Comparison of ENCODE assay signal across 1 cellular context in the genomic region with DNA sequence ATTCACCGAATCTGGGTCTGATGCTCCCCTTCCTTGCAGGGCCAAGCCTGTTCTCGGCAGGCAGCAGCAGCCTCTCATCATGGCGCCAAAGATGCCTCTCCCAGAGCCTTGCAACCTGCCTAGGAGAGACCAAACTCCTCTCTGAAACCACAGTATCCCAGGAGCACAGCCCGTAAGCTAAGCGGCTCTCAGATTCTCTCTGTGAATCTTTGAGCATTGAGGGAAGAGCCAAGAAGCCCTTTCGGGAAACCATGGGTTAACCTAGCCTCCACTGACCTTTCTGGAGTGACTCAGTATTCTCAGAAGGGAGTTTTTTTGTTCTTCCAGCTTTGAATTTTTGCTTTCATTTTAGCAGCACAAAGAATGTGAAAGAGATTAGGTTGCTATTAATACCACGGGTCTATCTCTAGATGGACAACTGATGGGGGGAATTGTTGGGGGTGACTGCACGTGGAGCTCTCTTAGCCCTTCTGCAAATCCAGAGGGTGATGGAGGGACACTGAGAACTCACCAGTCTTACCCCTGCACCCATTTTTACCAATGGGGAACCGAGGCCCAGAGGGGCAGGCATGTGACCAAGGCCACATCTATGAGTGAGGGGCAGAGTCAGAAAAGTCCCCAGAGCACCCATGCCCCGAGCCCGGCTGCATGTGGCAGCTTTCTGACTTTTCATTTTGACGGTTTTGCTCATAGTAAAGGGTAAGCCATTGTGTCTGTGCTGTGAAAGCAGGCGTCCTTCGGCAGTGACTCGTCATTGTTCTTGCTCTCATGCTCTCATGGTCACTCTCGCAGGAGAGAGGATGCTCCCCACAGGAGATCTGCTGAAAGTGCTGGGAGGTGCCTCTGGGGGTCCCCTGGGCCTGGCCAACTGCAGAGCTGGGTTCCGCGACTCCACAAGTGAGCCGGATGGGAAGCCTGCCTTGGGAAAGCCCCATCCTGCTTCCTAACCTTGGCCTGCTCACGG.
A peak's percentile ranks its signal among the peaks of the same experiment; 100 is the strongest.
TF ChIP-seq lines count a peak whose summit lies in the region.

No MANE protein-coding gene starts in this region.

TF ChIP-seq in K562, 482 proteins besides CTCF, POLR2A, EP300 and RAD21 (continued from another document and continues in another):
- no peak for TF ChIP-seq ZNF12 (CRISPR knock-in tag; IDR thresholded peaks at IDR 0.05)
- TF ChIP-seq BRCA1 (IDR thresholded peaks at IDR 0.05), result no peak
- no peak for TF ChIP-seq BRCA1 (CRISPR knock-in tag; IDR thresholded peaks at IDR 0.05)
- TF ChIP-seq MAFG (tag; conservative IDR thresholded peaks at IDR 0.05), result peak; percentile 55
- TF ChIP-seq, protein P1, sequence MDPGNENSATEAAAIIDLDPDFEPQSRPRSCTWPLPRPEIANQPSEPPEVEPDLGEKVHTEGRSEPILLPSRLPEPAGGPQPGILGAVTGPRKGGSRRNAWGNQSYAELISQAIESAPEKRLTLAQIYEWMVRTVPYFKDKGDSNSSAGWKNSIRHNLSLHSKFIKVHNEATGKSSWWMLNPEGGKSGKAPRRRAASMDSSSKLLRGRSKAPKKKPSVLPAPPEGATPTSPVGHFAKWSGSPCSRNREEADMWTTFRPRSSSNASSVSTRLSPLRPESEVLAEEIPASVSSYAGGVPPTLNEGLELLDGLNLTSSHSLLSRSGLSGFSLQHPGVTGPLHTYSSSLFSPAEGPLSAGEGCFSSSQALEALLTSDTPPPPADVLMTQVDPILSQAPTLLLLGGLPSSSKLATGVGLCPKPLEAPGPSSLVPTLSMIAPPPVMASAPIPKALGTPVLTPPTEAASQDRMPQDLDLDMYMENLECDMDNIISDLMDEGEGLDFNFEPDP (CRISPR knock-in tag; IDR thresholded peaks at IDR 0.05), result no peak
- no peak for TF ChIP-seq SREBF2 (CRISPR knock-in tag; IDR thresholded peaks at IDR 0.05)
- TF ChIP-seq BDP1 (IDR thresholded peaks at IDR 0.05; ENCODE audit: insufficient read depth, insufficient read length), result no peak
- TF ChIP-seq ZNF316 (IDR thresholded peaks at IDR 0.05), result peak; percentile 56
- no peak for TF ChIP-seq MCM5 (IDR thresholded peaks at IDR 0.05; ENCODE audit: low read depth)
- TF ChIP-seq ZNF175 (CRISPR knock-in tag; IDR thresholded peaks at IDR 0.05; ENCODE audit: low read depth), result no peak
- TF ChIP-seq, protein P2, sequence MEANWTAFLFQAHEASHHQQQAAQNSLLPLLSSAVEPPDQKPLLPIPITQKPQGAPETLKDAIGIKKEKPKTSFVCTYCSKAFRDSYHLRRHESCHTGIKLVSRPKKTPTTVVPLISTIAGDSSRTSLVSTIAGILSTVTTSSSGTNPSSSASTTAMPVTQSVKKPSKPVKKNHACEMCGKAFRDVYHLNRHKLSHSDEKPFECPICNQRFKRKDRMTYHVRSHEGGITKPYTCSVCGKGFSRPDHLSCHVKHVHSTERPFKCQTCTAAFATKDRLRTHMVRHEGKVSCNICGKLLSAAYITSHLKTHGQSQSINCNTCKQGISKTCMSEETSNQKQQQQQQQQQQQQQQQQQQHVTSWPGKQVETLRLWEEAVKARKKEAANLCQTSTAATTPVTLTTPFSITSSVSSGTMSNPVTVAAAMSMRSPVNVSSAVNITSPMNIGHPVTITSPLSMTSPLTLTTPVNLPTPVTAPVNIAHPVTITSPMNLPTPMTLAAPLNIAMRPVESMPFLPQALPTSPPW (CRISPR knock-in tag; IDR thresholded peaks at IDR 0.05), result peak; percentile 19; the same call in 1 of the 2 replicates
- no peak for TF ChIP-seq CBX8 (IDR thresholded peaks at IDR 0.05; ENCODE audit: borderline replicate concordance, extremely low read depth, low read depth, low read length, poor library complexity, severe bottlenecking)
- TF ChIP-seq RBM15 (IDR thresholded peaks at IDR 0.05; ENCODE audit: insufficient read depth, low read length), result no peak
- no peak for TF ChIP-seq STAG1 (CRISPR knock-in tag; IDR thresholded peaks at IDR 0.05; ENCODE audit: borderline replicate concordance)
- no peak for TF ChIP-seq BRD4 (IDR thresholded peaks at IDR 0.05)
- TF ChIP-seq NR4A1 (CRISPR knock-in tag; IDR thresholded peaks at IDR 0.05), result no peak
- peak; percentile 77 for TF ChIP-seq NR4A1 (tag; IDR thresholded peaks at IDR 0.05)
- TF ChIP-seq, protein P3, sequence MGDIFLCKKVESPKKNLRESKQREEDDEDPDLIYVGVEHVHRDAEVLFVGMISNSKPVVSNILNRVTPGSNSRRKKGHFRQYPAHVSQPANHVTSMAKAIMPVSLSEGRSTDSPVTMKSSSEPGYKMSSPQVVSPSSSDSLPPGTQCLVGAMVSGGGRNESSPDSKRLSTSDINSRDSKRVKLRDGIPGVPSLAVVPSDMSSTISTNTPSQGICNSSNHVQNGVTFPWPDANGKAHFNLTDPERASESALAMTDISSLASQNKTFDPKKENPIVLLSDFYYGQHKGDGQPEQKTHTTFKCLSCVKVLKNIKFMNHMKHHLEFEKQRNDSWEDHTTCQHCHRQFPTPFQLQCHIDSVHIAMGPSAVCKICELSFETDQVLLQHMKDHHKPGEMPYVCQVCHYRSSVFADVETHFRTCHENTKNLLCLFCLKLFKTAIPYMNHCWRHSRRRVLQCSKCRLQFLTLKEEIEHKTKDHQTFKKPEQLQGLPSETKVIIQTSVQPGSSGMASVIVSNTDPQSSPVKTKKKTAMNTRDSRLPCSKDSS (IDR thresholded peaks at IDR 0.05; ENCODE audit: low read depth, partially characterized antibody), result no peak
- TF ChIP-seq NR2C1 (IDR thresholded peaks at IDR 0.05), result no peak; the same call in 1 of the 2 replicates
- peak; percentile 69 for TF ChIP-seq NR2C1 (tag; IDR thresholded peaks at IDR 0.05)
- TF ChIP-seq, protein P4, sequence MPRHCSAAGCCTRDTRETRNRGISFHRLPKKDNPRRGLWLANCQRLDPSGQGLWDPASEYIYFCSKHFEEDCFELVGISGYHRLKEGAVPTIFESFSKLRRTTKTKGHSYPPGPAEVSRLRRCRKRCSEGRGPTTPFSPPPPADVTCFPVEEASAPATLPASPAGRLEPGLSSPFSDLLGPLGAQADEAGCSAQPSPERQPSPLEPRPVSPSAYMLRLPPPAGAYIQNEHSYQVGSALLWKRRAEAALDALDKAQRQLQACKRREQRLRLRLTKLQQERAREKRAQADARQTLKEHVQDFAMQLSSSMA (CRISPR knock-in tag; IDR thresholded peaks at IDR 0.05), result no peak
- no peak for TF ChIP-seq ZNF830 (CRISPR knock-in tag; IDR thresholded peaks at IDR 0.05)
- no peak for TF ChIP-seq TARDBP (IDR thresholded peaks at IDR 0.05)
- TF ChIP-seq ASH1L (IDR thresholded peaks at IDR 0.05; ENCODE audit: borderline replicate concordance, low read depth, partially characterized antibody), result no peak
- no peak for TF ChIP-seq MCM3 (IDR thresholded peaks at IDR 0.05)
- TF ChIP-seq HOXB6 (CRISPR knock-in tag; IDR thresholded peaks at IDR 0.05; ENCODE audit: borderline replicate concordance), result no peak
- no peak for TF ChIP-seq PCBP1 (IDR thresholded peaks at IDR 0.05; ENCODE audit: low read depth, low read length, poor library complexity, severe bottlenecking)
- TF ChIP-seq ZNF3 (CRISPR knock-in tag; IDR thresholded peaks at IDR 0.05), result no peak
- TF ChIP-seq HDAC1 (IDR thresholded peaks at IDR 0.05), result peak in 1 of 2 experiments; percentile 35; a peak in 1 of 4 replicates
- no peak for TF ChIP-seq ATF1 (CRISPR knock-in tag; IDR thresholded peaks at IDR 0.05)
- TF ChIP-seq ATF1 (tag; IDR thresholded peaks at IDR 0.05), result peak; percentile 38; the same call in 1 of the 2 replicates
- TF ChIP-seq EHMT2 (IDR thresholded peaks at IDR 0.05), result no peak
- TF ChIP-seq, protein P5, sequence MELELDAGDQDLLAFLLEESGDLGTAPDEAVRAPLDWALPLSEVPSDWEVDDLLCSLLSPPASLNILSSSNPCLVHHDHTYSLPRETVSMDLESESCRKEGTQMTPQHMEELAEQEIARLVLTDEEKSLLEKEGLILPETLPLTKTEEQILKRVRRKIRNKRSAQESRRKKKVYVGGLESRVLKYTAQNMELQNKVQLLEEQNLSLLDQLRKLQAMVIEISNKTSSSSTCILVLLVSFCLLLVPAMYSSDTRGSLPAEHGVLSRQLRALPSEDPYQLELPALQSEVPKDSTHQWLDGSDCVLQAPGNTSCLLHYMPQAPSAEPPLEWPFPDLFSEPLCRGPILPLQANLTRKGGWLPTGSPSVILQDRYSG (tag; conservative IDR thresholded peaks at IDR 0.05; ENCODE audit: low read depth), result peak; percentile 44; the same call in 1 of the 2 replicates
- TF ChIP-seq C11orf30 (IDR thresholded peaks at IDR 0.05; ENCODE audit: low read depth), result peak; percentile 70
- TF ChIP-seq ETV5 (CRISPR knock-in tag; IDR thresholded peaks at IDR 0.05; ENCODE audit: low read depth), result no peak
- 0 out of 4 replicates have a peak, but pooled peaks of 1 of the 2 experiments have one; percentile 4 for TF ChIP-seq NRF1 (conservative IDR thresholded peaks at IDR 0.05 in 1 of 2, IDR thresholded peaks at IDR 0.05 in 1 of 2)
- TF ChIP-seq PTTG1 (tag; IDR thresholded peaks at IDR 0.05; ENCODE audit: low read depth), result peak; percentile 50; the same call in 1 of the 2 replicates
- no peak for TF ChIP-seq BRF1 (IDR thresholded peaks at IDR 0.05; ENCODE audit: borderline replicate concordance, extremely low read depth, insufficient read length)
- TF ChIP-seq LEF1 (IDR thresholded peaks at IDR 0.05), result peak; percentile 68
- TF ChIP-seq, protein P6, sequence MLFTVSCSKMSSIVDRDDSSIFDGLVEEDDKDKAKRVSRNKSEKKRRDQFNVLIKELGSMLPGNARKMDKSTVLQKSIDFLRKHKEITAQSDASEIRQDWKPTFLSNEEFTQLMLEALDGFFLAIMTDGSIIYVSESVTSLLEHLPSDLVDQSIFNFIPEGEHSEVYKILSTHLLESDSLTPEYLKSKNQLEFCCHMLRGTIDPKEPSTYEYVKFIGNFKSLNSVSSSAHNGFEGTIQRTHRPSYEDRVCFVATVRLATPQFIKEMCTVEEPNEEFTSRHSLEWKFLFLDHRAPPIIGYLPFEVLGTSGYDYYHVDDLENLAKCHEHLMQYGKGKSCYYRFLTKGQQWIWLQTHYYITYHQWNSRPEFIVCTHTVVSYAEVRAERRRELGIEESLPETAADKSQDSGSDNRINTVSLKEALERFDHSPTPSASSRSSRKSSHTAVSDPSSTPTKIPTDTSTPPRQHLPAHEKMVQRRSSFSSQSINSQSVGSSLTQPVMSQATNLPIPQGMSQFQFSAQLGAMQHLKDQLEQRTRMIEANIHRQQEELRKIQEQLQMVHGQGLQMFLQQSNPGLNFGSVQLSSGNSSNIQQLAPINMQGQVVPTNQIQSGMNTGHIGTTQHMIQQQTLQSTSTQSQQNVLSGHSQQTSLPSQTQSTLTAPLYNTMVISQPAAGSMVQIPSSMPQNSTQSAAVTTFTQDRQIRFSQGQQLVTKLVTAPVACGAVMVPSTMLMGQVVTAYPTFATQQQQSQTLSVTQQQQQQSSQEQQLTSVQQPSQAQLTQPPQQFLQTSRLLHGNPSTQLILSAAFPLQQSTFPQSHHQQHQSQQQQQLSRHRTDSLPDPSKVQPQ (CRISPR knock-in tag; IDR thresholded peaks at IDR 0.05; ENCODE audit: borderline replicate concordance), result no peak
- TF ChIP-seq KLF6 (CRISPR knock-in tag; IDR thresholded peaks at IDR 0.05; ENCODE audit: borderline replicate concordance), result no peak
- TF ChIP-seq IFI16 (CRISPR knock-in tag; IDR thresholded peaks at IDR 0.05), result no peak
- TF ChIP-seq NFE2 (IDR thresholded peaks at IDR 0.05; ENCODE audit: low read depth), result peak; percentile 86
- TF ChIP-seq RBFOX2 (IDR thresholded peaks at IDR 0.05; ENCODE audit: low read depth, low read length), result no peak
- no peak for TF ChIP-seq TRIM28 (IDR thresholded peaks at IDR 0.05)
- no peak for TF ChIP-seq ZNF224 (CRISPR knock-in tag; IDR thresholded peaks at IDR 0.05)
- TF ChIP-seq TEAD4 (IDR thresholded peaks at IDR 0.05; ENCODE audit: low read length), result peak; percentile 38; the same call in 1 of the 2 replicates
- TF ChIP-seq TEAD4 (CRISPR knock-in tag; IDR thresholded peaks at IDR 0.05; ENCODE audit: borderline replicate concordance), result no peak
- TF ChIP-seq NUFIP1 (IDR thresholded peaks at IDR 0.05; ENCODE audit: partially characterized antibody), result no peak
- no peak for TF ChIP-seq ZBTB1 (CRISPR knock-in tag; IDR thresholded peaks at IDR 0.05; ENCODE audit: borderline replicate concordance, low read depth)
- TF ChIP-seq, protein P7, sequence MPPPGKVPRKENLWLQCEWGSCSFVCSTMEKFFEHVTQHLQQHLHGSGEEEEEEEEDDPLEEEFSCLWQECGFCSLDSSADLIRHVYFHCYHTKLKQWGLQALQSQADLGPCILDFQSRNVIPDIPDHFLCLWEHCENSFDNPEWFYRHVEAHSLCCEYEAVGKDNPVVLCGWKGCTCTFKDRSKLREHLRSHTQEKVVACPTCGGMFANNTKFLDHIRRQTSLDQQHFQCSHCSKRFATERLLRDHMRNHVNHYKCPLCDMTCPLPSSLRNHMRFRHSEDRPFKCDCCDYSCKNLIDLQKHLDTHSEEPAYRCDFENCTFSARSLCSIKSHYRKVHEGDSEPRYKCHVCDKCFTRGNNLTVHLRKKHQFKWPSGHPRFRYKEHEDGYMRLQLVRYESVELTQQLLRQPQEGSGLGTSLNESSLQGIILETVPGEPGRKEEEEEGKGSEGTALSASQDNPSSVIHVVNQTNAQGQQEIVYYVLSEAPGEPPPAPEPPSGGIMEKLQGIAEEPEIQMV (tag; conservative IDR thresholded peaks at IDR 0.05; ENCODE audit: low read depth), result peak; percentile 68
- no peak for TF ChIP-seq NELFE (IDR thresholded peaks at IDR 0.05; ENCODE audit: insufficient read depth, insufficient read length)
- TF ChIP-seq SREBF1 (IDR thresholded peaks at IDR 0.05; ENCODE audit: borderline replicate concordance, low read depth, low read length), result no peak
- TF ChIP-seq, protein P8, sequence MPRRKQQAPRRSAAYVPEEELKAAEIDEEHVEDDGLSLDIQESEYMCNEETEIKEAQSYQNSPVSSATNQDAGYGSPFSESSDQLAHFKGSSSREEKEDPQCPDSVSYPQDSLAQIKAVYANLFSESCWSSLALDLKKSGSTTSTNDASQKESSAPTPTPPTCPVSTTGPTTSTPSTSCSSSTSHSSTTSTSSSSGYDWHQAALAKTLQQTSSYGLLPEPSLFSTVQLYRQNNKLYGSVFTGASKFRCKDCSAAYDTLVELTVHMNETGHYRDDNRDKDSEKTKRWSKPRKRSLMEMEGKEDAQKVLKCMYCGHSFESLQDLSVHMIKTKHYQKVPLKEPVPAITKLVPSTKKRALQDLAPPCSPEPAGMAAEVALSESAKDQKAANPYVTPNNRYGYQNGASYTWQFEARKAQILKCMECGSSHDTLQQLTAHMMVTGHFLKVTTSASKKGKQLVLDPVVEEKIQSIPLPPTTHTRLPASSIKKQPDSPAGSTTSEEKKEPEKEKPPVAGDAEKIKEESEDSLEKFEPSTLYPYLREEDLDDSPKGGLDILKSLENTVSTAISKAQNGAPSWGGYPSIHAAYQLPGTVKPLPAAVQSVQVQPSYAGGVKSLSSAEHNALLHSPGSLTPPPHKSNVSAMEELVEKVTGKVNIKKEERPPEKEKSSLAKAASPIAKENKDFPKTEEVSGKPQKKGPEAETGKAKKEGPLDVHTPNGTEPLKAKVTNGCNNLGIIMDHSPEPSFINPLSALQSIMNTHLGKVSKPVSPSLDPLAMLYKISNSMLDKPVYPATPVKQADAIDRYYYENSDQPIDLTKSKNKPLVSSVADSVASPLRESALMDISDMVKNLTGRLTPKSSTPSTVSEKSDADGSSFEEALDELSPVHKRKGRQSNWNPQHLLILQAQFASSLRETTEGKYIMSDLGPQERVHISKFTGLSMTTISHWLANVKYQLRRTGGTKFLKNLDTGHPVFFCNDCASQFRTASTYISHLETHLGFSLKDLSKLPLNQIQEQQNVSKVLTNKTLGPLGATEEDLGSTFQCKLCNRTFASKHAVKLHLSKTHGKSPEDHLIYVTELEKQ (CRISPR knock-in tag; IDR thresholded peaks at IDR 0.05), result no peak
- no peak for TF ChIP-seq ZNF764 (CRISPR knock-in tag; IDR thresholded peaks at IDR 0.05; ENCODE audit: low read depth)
- no peak for TF ChIP-seq RBM17 (IDR thresholded peaks at IDR 0.05; ENCODE audit: borderline replicate concordance, low read depth, low read length)
- TF ChIP-seq TCF7L2 (IDR thresholded peaks at IDR 0.05; ENCODE audit: low read depth, low read length), result no peak
- TF ChIP-seq SMARCE1 (IDR thresholded peaks at IDR 0.05), result peak; percentile 66
- TF ChIP-seq FOXA1 (IDR thresholded peaks at IDR 0.05; ENCODE audit: borderline replicate concordance), result no peak
- no peak for TF ChIP-seq RFX1 (IDR thresholded peaks at IDR 0.05)
